ENCODE assay signal across 16 cellular contexts in the genomic region with DNA sequence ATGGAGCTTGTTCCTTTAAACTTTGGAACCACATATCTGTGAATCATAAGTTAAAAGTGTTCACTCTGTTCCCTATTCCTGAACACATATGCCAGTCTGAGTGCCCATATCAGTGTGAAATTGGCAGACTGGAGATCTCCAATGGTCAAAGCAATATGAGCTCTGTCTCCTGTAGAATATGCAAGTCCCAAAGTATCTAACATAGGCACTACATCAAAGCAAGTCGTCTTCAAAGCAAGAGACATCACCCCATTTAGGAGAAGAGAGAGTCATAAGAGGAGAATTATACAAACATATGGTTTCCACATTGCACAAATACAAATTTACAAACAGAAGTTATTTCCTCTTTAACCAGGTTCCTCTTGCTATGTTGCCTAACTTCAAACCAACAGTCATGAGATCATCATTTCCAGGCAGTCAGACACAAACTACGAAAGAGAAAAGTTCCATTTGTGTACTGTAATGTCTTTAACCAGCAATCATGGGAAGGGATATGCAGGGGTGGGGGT. TPM values are rescaled to one million over a fixed set of nuclear protein-coding genes. Genes with fewer than 3 reads are reported as not detected.
DNase-seq lines count a peak whose midpoint lies in the region; ATAC-seq, FAIRE-seq and TF ChIP-seq lines count a peak whose summit lies in the region.
"Had no signal": no experiment of that assay in that cellular context is flagged by ENCODE, and none has a peak within 500 bp of the region (broad histone marks: within the 10 kb centered on the region; RNA-seq: fewer than 3 reads in every experiment).

No MANE protein-coding gene starts in this region.

- peak; percentile 72 to 78 for ATAC-seq in natural killer cell treated with Interleukin-12 subunit alpha and Interleukin-12 subunit beta and Interleukin-15 and Interleukin-18, amount 100 ng/mL, for 72 hours
- ATAC-seq in natural killer cell (no peak), left ventricle myocardium superior (peak; percentile 66), HG03521 (IDR thresholded peaks at IDR 0.05; ENCODE audit: unreplicated experiment) (no peak)
- ATAC-seq: CD8-positive, alpha-beta T cell; gastrocnemius medialis had no signal

- peaks cover 9 to 12% of the 10 kb centered on the region in 2 donors for H3K4me1 Mint-ChIP-seq in natural killer cell treated with Interleukin-12 subunit alpha and Interleukin-12 subunit beta and Interleukin-15 and Interleukin-18, amount 100 ng/mL, for 72 hours (ENCODE audit: low read depth in 2 of 2)
- no peaks in the 10 kb centered on the region for H3K4me1 Mint-ChIP-seq in natural killer cell

- TF ChIP-seq POLR2A in GM12891 (IDR thresholded peaks at IDR 0.05; ENCODE audit: low read depth, low read length) = no peak

- intact Hi-C loops in natural killer cell (cut with micrococcal nuclease) (no loop called here), left ventricle myocardium superior (cut with micrococcal nuclease) (no loop called here)

- no peaks in the 10 kb centered on the region for H3K9me3 Mint-ChIP-seq in natural killer cell treated with Interleukin-12 subunit alpha and Interleukin-12 subunit beta and Interleukin-15 and Interleukin-18, amount 100 ng/mL, for 72 hours
- no peaks in the 10 kb centered on the region for H3K9me3 Mint-ChIP-seq in natural killer cell
- H3K9me3 Mint-ChIP-seq: CD8-positive, alpha-beta T cell had no signal

- peaks cover 0 to 2% of the 10 kb centered on the region in 2 donors for H3K27me3 Mint-ChIP-seq in natural killer cell treated with Interleukin-12 subunit alpha and Interleukin-12 subunit beta and Interleukin-15 and Interleukin-18, amount 100 ng/mL, for 72 hours
- no peaks in the 10 kb centered on the region for H3K27me3 Mint-ChIP-seq in natural killer cell (ENCODE audit: low read depth in 2 of 2)
- H3K27me3 Mint-ChIP-seq: progenitor cell of endocrine pancreas had no signal

- no peak overlapping the region for H3K27ac ChIP-seq in RWPE1
- H3K27ac ChIP-seq: gastrocnemius medialis, KMS-11, thoracic aorta had no signal

- DNase-seq in natural killer cell treated with Interleukin-12 subunit alpha and Interleukin-12 subunit beta and Interleukin-15 and Interleukin-18, amount 100 ng/mL, for 72 hours (ENCODE audit: low spot score) = no peak
- no peak for DNase-seq in natural killer cell
- peak; percentile 33 for DNase-seq in SKM-1 (lab: John Stamatoyannopoulos, UW; ENCODE audit: unreplicated experiment)
- no peak for DNase-seq in left ventricle myocardium superior
- DNase-seq in T1000 (lab: John Stamatoyannopoulos, UW) = no peak
- no peak for DNase-seq in RWPE1 (ENCODE audit: low spot score)
- no peak for DNase-seq in GM12891 (ENCODE audit: insufficient read length, low spot score)
- DNase-seq: activated CD4-positive, CD25-positive, alpha-beta regulatory T cell; activated gamma-delta T cell; CD8-positive, alpha-beta T cell; gastrocnemius medialis had no signal

- POLR2A ChIA-PET in RWPE1 (lab: Yijun Ruan, JAX; ENCODE audit: low non-redundant PET) = no interaction called here

- H3K4me3 Mint-ChIP-seq in natural killer cell treated with Interleukin-12 subunit alpha and Interleukin-12 subunit beta and Interleukin-15 and Interleukin-18, amount 100 ng/mL, for 72 hours = peak overlapping the region; percentile 70
- H3K4me3 Mint-ChIP-seq in natural killer cell = no peak overlapping the region
- H3K4me3 Mint-ChIP-seq: CD8-positive, alpha-beta T cell had no signal

- TF ChIP-seq CTCF in natural killer cell (IDR thresholded peaks at IDR 0.05) (no peak), RWPE1 (conservative IDR thresholded peaks at IDR 0.05; ENCODE audit: low read depth) (no peak)

- FAIRE-seq in GM12891 (lab: Jason Lieb, UNC) = no peak
- FAIRE-seq: H54 had no signal

- peak overlapping the region; percentile 66 to 92 for H3K27ac Mint-ChIP-seq in natural killer cell treated with Interleukin-12 subunit alpha and Interleukin-12 subunit beta and Interleukin-15 and Interleukin-18, amount 100 ng/mL, for 72 hours
- no peak overlapping the region for H3K27ac Mint-ChIP-seq in natural killer cell
- H3K27ac Mint-ChIP-seq: CD8-positive, alpha-beta T cell; progenitor cell of endocrine pancreas had no signal

- H3K36me3 Mint-ChIP-seq in natural killer cell treated with Interleukin-12 subunit alpha and Interleukin-12 subunit beta and Interleukin-15 and Interleukin-18, amount 100 ng/mL, for 72 hours = no peaks in the 10 kb centered on the region
- no peaks in the 10 kb centered on the region for H3K36me3 Mint-ChIP-seq in natural killer cell
- H3K36me3 Mint-ChIP-seq: CD8-positive, alpha-beta T cell had no signal

- CTCF ChIA-PET in RWPE1 (lab: Yijun Ruan, JAX) = no interaction called here

TF ChIP-seq in GM12891, 5 proteins besides CTCF, POLR2A, EP300 and RAD21:
- no peak for TF ChIP-seq POLR2AphosphoS5 (IDR thresholded peaks at IDR 0.05; ENCODE audit: low read depth, low read length)
- no peak for TF ChIP-seq SPI1 (IDR thresholded peaks at IDR 0.05; ENCODE audit: low read depth, low read length)
- TF ChIP-seq TAF1 (IDR thresholded peaks at IDR 0.05; ENCODE audit: low read depth, low read length) = no peak
- TF ChIP-seq POU2F2 (IDR thresholded peaks at IDR 0.05; ENCODE audit: low read depth, low read length) = no peak
- no peak for TF ChIP-seq PAX5 (IDR thresholded peaks at IDR 0.05; ENCODE audit: insufficient read depth, low read length, severe bottlenecking)

RNA-seq across cellular contexts. Expression of a gene that starts 9.9 kb away (rescaled TPM):
- 10 to 100 TPM; 28.7 to 58.9 TPM for total RNA-seq in natural killer cell treated with Interleukin-12 subunit alpha and Interleukin-12 subunit beta and Interleukin-15 and Interleukin-18, amount 100 ng/mL, for 72 hours
- 10 to 100 TPM in 1 of 3 donors, 1 to 10 TPM in 2; 5.1 to 10.2 (median 7.6) TPM for total RNA-seq in natural killer cell
- total RNA-seq in left ventricle myocardium superior = 8.2 TPM
- 12.8 TPM for polyA plus RNA-seq in GM12891 (2012; ENCODE audit: low read depth, missing spikeins)

Comparison
In these comparisons a context has a peak if more than half of its experiments do, and no peak if none do; other contexts are left out.
1. ATAC-seq: peak in natural killer cell treated with Interleukin-12 subunit alpha and Interleukin-12 subunit beta and Interleukin-15 and Interleukin-18, amount 100 ng/mL, for 72 hours (2 of 2) and left ventricle myocardium superior (single experiment); none in natural killer cell (0 of 3) and HG03521 (single experiment).
2. H3K27ac Mint-ChIP-seq: peak in natural killer cell treated with Interleukin-12 subunit alpha and Interleukin-12 subunit beta and Interleukin-15 and Interleukin-18, amount 100 ng/mL, for 72 hours (2 of 2); none in natural killer cell (0 of 2).